Comparison of ENCODE assay signal across 20 cellular contexts in the genomic region with DNA sequence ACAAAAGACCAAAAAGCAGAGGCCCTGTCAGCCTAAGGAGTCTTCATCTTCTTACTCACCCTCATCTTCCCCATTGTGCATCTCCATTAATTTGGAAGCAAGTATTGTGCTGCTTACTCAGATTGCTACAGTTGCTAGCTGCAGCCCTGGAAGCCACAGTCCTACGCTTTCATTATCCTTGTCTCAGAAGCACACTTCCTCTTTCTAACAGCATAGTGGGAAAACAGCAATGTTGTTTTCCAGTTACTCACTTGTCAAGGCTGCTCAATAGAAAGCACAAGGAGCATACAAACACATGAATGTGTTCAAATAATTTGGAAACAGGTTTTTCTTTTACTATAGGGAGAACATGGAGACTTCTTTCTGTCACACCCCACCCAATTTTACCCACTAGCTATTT.
"Had no signal": no experiment of that assay in that cellular context is flagged by ENCODE, and none has a peak within 500 bp of the region (broad histone marks: within the 10 kb centered on the region; RNA-seq: fewer than 3 reads in every experiment).

No MANE protein-coding gene starts in this region.

- H3K36me3 ChIP-seq: cardiac muscle cell, left lung, spleen, thoracic aorta, upper lobe of left lung had no signal

- H3K4me1 ChIP-seq: body of pancreas, foreskin keratinocyte, left lung, spleen, upper lobe of left lung had no signal

- H3K9me3 ChIP-seq: body of pancreas, thoracic aorta had no signal

- H3K27ac ChIP-seq: body of pancreas, cardiac muscle cell, foreskin keratinocyte, left lung, spleen, thoracic aorta, upper lobe of left lung, VCaP had no signal

- DNase-seq: activated CD4-positive, alpha-beta T cell treated with anti-CD3 and anti-CD28 coated beads, Interleukin-2, amount 10 ng/mL, durations not matched to agents 7 days and 5 days; activated CD4-positive, CD25-positive, alpha-beta regulatory T cell treated with anti-CD3 and anti-CD28 coated beads, Interleukin-2, amount 50 U/mL, for 72 hours; activated CD8-positive, alpha-beta T cell treated with anti-CD3 and anti-CD28 coated beads, Interleukin-2, amount 10 ng/mL, durations not matched to agents 7 days and 5 days; activated gamma-delta T cell; anterior cingulate cortex; body of pancreas; dermis blood vessel endothelial cell; effector CD8-positive, alpha-beta T cell; immature natural killer cell; left lung; naive thymus-derived CD8-positive, alpha-beta T cell; spleen; stimulated activated CD4-positive, alpha-beta T cell treated with anti-CD3 and anti-CD28 coated beads, Interleukin-4, amount 100 ng/mL, for 1 hour; stimulated activated naive CD4-positive, alpha-beta T cell; T-helper 2 cell; upper lobe of left lung had no signal

- H3K4me3 ChIP-seq: body of pancreas, cardiac muscle cell, left lung, spleen, thoracic aorta, upper lobe of left lung had no signal

- ATAC-seq: activated CD8-positive, alpha-beta T cell treated with anti-CD3 and anti-CD28 coated beads, Interleukin-2, amount 10 ng/mL, durations not matched to agents 7 days and 5 days; body of pancreas; foreskin keratinocyte; left lung; naive thymus-derived CD8-positive, alpha-beta T cell had no signal
